1 cellular context compared by ENCODE assay signal in genomic region chr22:37203354-37204044, GRCh38.
A peak's percentile ranks its signal among the peaks of the same experiment; 100 is the strongest.
TF ChIP-seq lines count a peak whose summit lies in the region.

No MANE protein-coding gene starts in this region.

TF ChIP-seq in HepG2, 621 proteins besides CTCF, POLR2A, EP300 and RAD21:
- TF ChIP-seq ZSCAN29 (CRISPR knock-in tag; conservative IDR thresholded peaks at IDR 0.05) (no peak), ZNF891 (CRISPR knock-in tag; IDR thresholded peaks at IDR 0.05) (no peak), NR2F2 (IDR thresholded peaks at IDR 0.05; ENCODE audit: borderline replicate concordance, low read depth) (no peak), USF2 (IDR thresholded peaks at IDR 0.05; ENCODE audit: low read depth, low read length) (peak; percentile 20; the same call in 1 of the 2 replicates), USF2 (CRISPR knock-in tag; IDR thresholded peaks at IDR 0.05; ENCODE audit: borderline replicate concordance) (no peak; the same call in 1 of the 2 replicates), MNT (IDR thresholded peaks at IDR 0.05) (peak; percentile 94), NFYC (CRISPR knock-in tag; IDR thresholded peaks at IDR 0.05) (0 out of 2 replicates have a peak, but pooled peaks have one; percentile 29), ATRX (CRISPR knock-in tag; IDR thresholded peaks at IDR 0.05; ENCODE audit: borderline replicate concordance) (no peak), IKZF5 (CRISPR knock-in tag; IDR thresholded peaks at IDR 0.05) (no peak), TEAD2 (CRISPR knock-in tag; IDR thresholded peaks at IDR 0.05) (no peak)
